In genomic region chr17:50564916-50565315, GRCh38 we compare ENCODE assay signal across 11 cellular contexts. TPM values are rescaled to one million over a fixed set of nuclear protein-coding genes. Genes with fewer than 3 reads are reported as not detected.
DNase-seq lines count a peak whose midpoint lies in the region; ATAC-seq, FAIRE-seq and TF ChIP-seq lines count a peak whose summit lies in the region.
"Had no signal": no experiment of that assay in that cellular context is flagged by ENCODE, and none has a peak within 500 bp of the region (broad histone marks: within the 10 kb centered on the region; RNA-seq: fewer than 3 reads in every experiment).

No MANE protein-coding gene starts in this region.

- no peak overlapping the region for H2AK5ac ChIP-seq in mesendoderm (ENCODE audit: low read length)

- H3K27ac ChIP-seq in mesendoderm (ENCODE audit: low read depth, low read length), result no peak overlapping the region
- no peak overlapping the region for H3K27ac ChIP-seq in MM.1S (ENCODE audit: low read length)

- H4K8ac ChIP-seq in mesendoderm (ENCODE audit: low read depth, low read length), result no peak overlapping the region

- H2BK15ac ChIP-seq in mesendoderm (replicated peaks; ENCODE audit: low read depth), result no peak overlapping the region

- H3K27me3 ChIP-seq in mesendoderm (ENCODE audit: insufficient read depth, low read length, poor library complexity), result peaks cover 3% of the 10 kb centered on the region
- peaks cover 90% of the 10 kb centered on the region for H3K27me3 ChIP-seq in MM.1S (replicated peaks; ENCODE audit: insufficient read depth, low read length)

- H3K4me2 ChIP-seq in mesendoderm (ENCODE audit: low read length) (peak overlapping the region; percentile 14), MM.1S (ENCODE audit: low read depth, low read length) (no peak overlapping the region)

- H3K9ac ChIP-seq in mesendoderm (ENCODE audit: low read length) (no peak overlapping the region), MM.1S (ENCODE audit: low read length) (no peak overlapping the region)

- no peak overlapping the region for H2AFZ ChIP-seq in MM.1S (ENCODE audit: low read length)

- no peak overlapping the region for H4K5ac ChIP-seq in mesendoderm (ENCODE audit: low read length)

- H3K79me1 ChIP-seq in mesendoderm (ENCODE audit: low read length), result no peaks in the 10 kb centered on the region

- no peak overlapping the region for H2BK5ac ChIP-seq in mesendoderm (ENCODE audit: low read length)

- no peaks in the 10 kb centered on the region for H4K20me1 ChIP-seq in MM.1S (ENCODE audit: insufficient read depth, low read length)

- H3K18ac ChIP-seq in mesendoderm (ENCODE audit: low read length), result no peak overlapping the region

- no peaks in the 10 kb centered on the region for H3F3A ChIP-seq in MM.1S (ENCODE audit: insufficient read depth, low read length)

- no peak for ATAC-seq in GM18861 (IDR thresholded peaks at IDR 0.05; ENCODE audit: unreplicated experiment)

- H3K9me2 ChIP-seq in MM.1S (replicated peaks; ENCODE audit: insufficient read depth, low read length), result no peaks in the 10 kb centered on the region

- WGBS in mesendoderm (ENCODE audit: extremely low coverage, insufficient coverage, low lambda C conversion rate), result no CpG with 5 or more reads among the region's 19 CpGs

- FAIRE-seq in HTR-8/SVneo (lab: Jason Lieb, UNC), result peak; percentile 74
- FAIRE-seq: G401.6 had no signal

- no peaks in the 10 kb centered on the region for H3K36me3 ChIP-seq in mesendoderm (ENCODE audit: control insufficient read depth, insufficient read depth, low read length)
- H3K36me3 ChIP-seq in MM.1S (replicated peaks; ENCODE audit: insufficient read depth, low read length), result no peaks in the 10 kb centered on the region

- H3K4me3 ChIP-seq in mesendoderm (ENCODE audit: low read length) (no peak overlapping the region), MM.1S (ENCODE audit: low read length) (no peak overlapping the region)

- H3K79me2 ChIP-seq in mesendoderm (ENCODE audit: control insufficient read depth, insufficient read depth, low read length), result no peaks in the 10 kb centered on the region
- no peaks in the 10 kb centered on the region for H3K79me2 ChIP-seq in MM.1S (ENCODE audit: low read length)

- H2BK120ac ChIP-seq in mesendoderm (ENCODE audit: low read depth, low read length), result no peak overlapping the region

- H3K9me3 ChIP-seq in MM.1S (replicated peaks; ENCODE audit: insufficient read depth, low read length), result no peaks in the 10 kb centered on the region

- no peak overlapping the region for H3K56ac ChIP-seq in mesendoderm (ENCODE audit: low read length)

- H3K4me1 ChIP-seq in mesendoderm (ENCODE audit: control insufficient read depth, low read depth, low read length) (peaks cover 8% of the 10 kb centered on the region), MM.1S (ENCODE audit: low read length) (peaks cover 5% of the 10 kb centered on the region)

- TF ChIP-seq CTCF in MM.1S (IDR thresholded peaks at IDR 0.05; ENCODE audit: low read length), result no peak

- no peak overlapping the region for H3K4ac ChIP-seq in mesendoderm (ENCODE audit: low read depth, low read length)

- peak; percentile 88 for DNase-seq in AG08395 (ENCODE audit: low spot score)
- no peak for DNase-seq in HTR-8/SVneo (ENCODE audit: insufficient read length, low spot score)
- peak; percentile 47 for DNase-seq in cerebellar cortex (ENCODE audit: low spot score)
- DNase-seq in mesendoderm, result peak; percentile 45
- no peak for DNase-seq in NCI-H1930 (lab: John Stamatoyannopoulos, UW)
- no peak for DNase-seq in globus pallidus (ENCODE audit: low spot score)
- no peak for DNase-seq in MM.1S
- DNase-seq: glutamatergic neuron, NCI-H2081 had no signal

- no peak overlapping the region for H3K23ac ChIP-seq in mesendoderm (ENCODE audit: low read length)

RNA-seq across cellular contexts. Expression of gene CACNA1G, which starts 4.4 kb away (rescaled TPM):
- polyA plus RNA-seq in mesendoderm (2013, experiment 1 of 2), result 1.8 TPM
- 1.6 TPM for polyA plus RNA-seq in mesendoderm (2013, experiment 2 of 2)

RNA-seq across cellular contexts. Expression of gene SPATA20, which starts 17.9 kb away (rescaled TPM):
- 9.8 TPM for polyA plus RNA-seq in mesendoderm (2013, experiment 1 of 2)
- 9.4 TPM for polyA plus RNA-seq in mesendoderm (2013, experiment 2 of 2)

RNA-seq across cellular contexts. Expression of gene EPN3, which starts 32.4 kb away (rescaled TPM):
- 3.7 TPM for polyA plus RNA-seq in mesendoderm (2013, experiment 1 of 2)
- polyA plus RNA-seq in mesendoderm (2013, experiment 2 of 2), result 3.0 TPM

RNA-seq across cellular contexts. Expression of gene MYCBPAP, which starts 56.7 kb away (rescaled TPM):
- 0.17 TPM for polyA plus RNA-seq in mesendoderm (2013, experiment 1 of 2)
- 0.15 TPM for polyA plus RNA-seq in mesendoderm (2013, experiment 2 of 2)

Comparison
In these comparisons a context has a peak if more than half of its experiments do, and no peak if none do; other contexts are left out.
1. DNase-seq: peak in AG08395 (single experiment), cerebellar cortex (single experiment) and mesendoderm (single experiment); none in HTR-8/SVneo (single experiment), NCI-H1930 (0 of 2), globus pallidus (single experiment) and MM.1S (single experiment).